ENCODE assay signal across 7 cellular contexts in genomic region chr16:68235105-68235881, GRCh38. TPM values are rescaled to one million over a fixed set of nuclear protein-coding genes. Genes with fewer than 3 reads are reported as not detected.
DNase-seq lines count a peak whose midpoint lies in the region; ATAC-seq and TF ChIP-seq lines count a peak whose summit lies in the region.

No MANE protein-coding gene starts in this region.

- H3K27me3 ChIP-seq in RWPE2 (ENCODE audit: insufficient read depth, poor library complexity, severe bottlenecking) (no peaks in the 10 kb centered on the region), hepatocyte (no peaks in the 10 kb centered on the region)

- no peak overlapping the region for H3K4me3 Mint-ChIP-seq in HFFc6

- H3K27ac Mint-ChIP-seq in HFFc6 = no peak overlapping the region

- peaks cover 21% of the 10 kb centered on the region for H3K4me1 Mint-ChIP-seq in HFFc6 (ENCODE audit: low read depth)

- DNase-seq in HFFc6 = no peak
- peak; percentile 73 for DNase-seq in RWPE2 (ENCODE audit: low spot score)
- peak; percentile 81 for DNase-seq in hepatocyte (ENCODE audit: low spot score)
- no peak for DNase-seq in retinal pigment epithelial cell (ENCODE audit: low read depth)
- DNase-seq in COLO829 (ENCODE audit: low spot score) = no peak
- DNase-seq in globus pallidus (ENCODE audit: low spot score) = no peak

- peaks cover 28% of the 10 kb centered on the region for H3K79me2 ChIP-seq in hepatocyte

- ATAC-seq in RWPE2 (ENCODE audit: low read depth) = peak; percentile 15
- no peak for ATAC-seq in GM19452 (IDR thresholded peaks at IDR 0.05; ENCODE audit: unreplicated experiment)

- peaks cover 5% of the 10 kb centered on the region for H3K27me3 Mint-ChIP-seq in HFFc6 (ENCODE audit: insufficient read depth)

- peaks cover 9% of the 10 kb centered on the region for H4K20me1 ChIP-seq in hepatocyte (ENCODE audit: insufficient read depth, poor library complexity, severe bottlenecking)

- H3K36me3 Mint-ChIP-seq in HFFc6 (ENCODE audit: low read depth) = no peaks in the 10 kb centered on the region

- H3K36me3 ChIP-seq in RWPE2 (ENCODE audit: low read depth) = peaks cover 18% of the 10 kb centered on the region
- no peaks in the 10 kb centered on the region for H3K36me3 ChIP-seq in hepatocyte (replicated peaks; ENCODE audit: insufficient read depth, low read depth)

- no peaks in the 10 kb centered on the region for H3K9me2 ChIP-seq in hepatocyte (replicated peaks; ENCODE audit: insufficient read depth)

- 7% methylated on average over 72 of the region's 73 CpGs for whole genome bisulfite sequencing in hepatocyte (ENCODE audit: low lambda C conversion rate, missing lambda C conversion rate)

- peak overlapping the region; percentile 73 for H3K4me3 ChIP-seq in RWPE2 (ENCODE audit: severe bottlenecking)
- peak overlapping the region; percentile 80 for H3K4me3 ChIP-seq in hepatocyte
- H3K4me3 ChIP-seq in retinal pigment epithelial cell (ENCODE audit: low read length) = peak overlapping the region; percentile 50

- peak overlapping the region; percentile 85 for H3K4me2 ChIP-seq in hepatocyte

- peak overlapping the region; percentile 43 for H2AFZ ChIP-seq in hepatocyte

- peaks cover 16% of the 10 kb centered on the region for H3K4me1 ChIP-seq in RWPE2 (ENCODE audit: insufficient read depth, poor library complexity, severe bottlenecking)
- H3K4me1 ChIP-seq in hepatocyte (ENCODE audit: insufficient read depth) = peaks cover 21% of the 10 kb centered on the region

- no peaks in the 10 kb centered on the region; the same call in 1 of the 2 replicates for H3K9me3 Mint-ChIP-seq in HFFc6

- TF ChIP-seq CTCF in HFFc6 (IDR thresholded peaks at IDR 0.05) = peak; percentile 19; the same call in 1 of the 2 replicates
- TF ChIP-seq CTCF in RWPE2 (IDR thresholded peaks at IDR 0.05; ENCODE audit: poor library complexity, severe bottlenecking) = peak; percentile 31
- peak; percentile 29 for TF ChIP-seq CTCF in hepatocyte (IDR thresholded peaks at IDR 0.05; ENCODE audit: poor library complexity)
- TF ChIP-seq CTCF in retinal pigment epithelial cell (conservative IDR thresholded peaks at IDR 0.05; ENCODE audit: low read depth, low read length) = peak; percentile 17

- H3K9me3 ChIP-seq in RWPE2 (ENCODE audit: severe bottlenecking) (no peaks in the 10 kb centered on the region), hepatocyte (ENCODE audit: low read depth) (no peaks in the 10 kb centered on the region)

- H3K27ac ChIP-seq in RWPE2 (ENCODE audit: poor library complexity, severe bottlenecking) (peak overlapping the region; percentile 91), hepatocyte (peak overlapping the region; percentile 100)

RNA-seq across cellular contexts. Expression of gene ESRP2, which starts 0.6 kb away (rescaled TPM):
- under 1 TPM in 4 of 6 experiments, not detected in 2; 0.05 to 0.14 (median 0.10) TPM for total RNA-seq in HFFc6 (2021; fragmentation: NEBNext Ultra II Directional; extraction: Animal tissue kit (Norgen Biotek cat#: 25700))
- total RNA-seq in hepatocyte = 39.5 and 45.6 TPM in 2 replicates
- 45.6 and 52.4 TPM in 2 replicates for polyA plus RNA-seq in hepatocyte

RNA-seq across cellular contexts. Expression of gene PLA2G15, which starts 9.9 kb away (rescaled TPM):
- total RNA-seq in HFFc6 (2021; fragmentation: NEBNext Ultra II Directional; extraction: Animal tissue kit (Norgen Biotek cat#: 25700)) = 10 to 100 TPM; 40.1 to 47.4 (median 44.4) TPM
- total RNA-seq in hepatocyte = 24.2 and 34.8 TPM in 2 replicates
- 31.7 and 34.2 TPM in 2 replicates for polyA plus RNA-seq in hepatocyte

RNA-seq across cellular contexts. Expression of gene SLC7A6, which starts 29.0 kb away (rescaled TPM):
- 10 to 100 TPM; 46.1 to 56.6 (median 50.8) TPM for total RNA-seq in HFFc6 (2021; fragmentation: NEBNext Ultra II Directional; extraction: Animal tissue kit (Norgen Biotek cat#: 25700))
- 23.4 and 29.7 TPM in 2 replicates for total RNA-seq in hepatocyte
- polyA plus RNA-seq in hepatocyte = 20.5 and 23.1 TPM in 2 replicates

Comparison
In these comparisons a context has a peak if more than half of its experiments do, and no peak if none do; other contexts are left out.
1. DNase-seq: peak in RWPE2 (single experiment) and hepatocyte (single experiment); none in HFFc6 (single experiment), retinal pigment epithelial cell (single experiment), COLO829 (single experiment) and globus pallidus (single experiment).
2. RNA of gene ESRP2, which starts 0.6 kb away (total RNA-seq): 39.5 to 45.6 TPM in hepatocyte; 0.05 to 0.14 TPM in HFFc6; every median in the first group is over 10 times any median in the second.
3. Peak in every context shown above with its lines, with median percentiles within 50 percentile points of each other: CTCF ChIP-seq and H3K4me3 ChIP-seq.